Comparison of ENCODE assay signal across 10 cellular contexts in genomic region chr1:44785501-44786137, GRCh38. TPM values are rescaled to one million over a fixed set of nuclear protein-coding genes. Genes with fewer than 3 reads are reported as not detected.
DNase-seq lines count a peak whose midpoint lies in the region; ATAC-seq and TF ChIP-seq lines count a peak whose summit lies in the region.
"Had no signal": no experiment of that assay in that cellular context is flagged by ENCODE, and none has a peak within 500 bp of the region (broad histone marks: within the 10 kb centered on the region; RNA-seq: fewer than 3 reads in every experiment).

No MANE protein-coding gene starts in this region.

- H3K27me3 ChIP-seq in gastroesophageal sphincter: no peaks in the 10 kb centered on the region

- H3K4me3 Mint-ChIP-seq in WTC11: peak overlapping the region; percentile 70

- H3K27ac ChIP-seq in gastroesophageal sphincter: peak overlapping the region in 3 of 4 donors; percentile 33 to 79 (median 73)

- in situ Hi-C loops in GM13977 (cut with MboI; ENCODE audit: low pct_unique_long_range_greater_than_20kb, low sequenced_read_pairs, unreplicated experiment): no loop called here

- peaks cover 12% of the 10 kb centered on the region for H3K27me3 Mint-ChIP-seq in WTC11 (ENCODE audit: low read depth)

- CTCF ChIA-PET in WTC11 (lab: Charles Lee): interaction anchor here (0.6 to 3.7 kb wide), 13 partner anchors 8 to 518 kb away, joined by 3 to 21 read pairs (median 4); partner anchors contain the start of genes BTBD19, DYNLT4, HECTD3 and PLK3

- H3K36me3 ChIP-seq in gastroesophageal sphincter: peaks cover 0 to 14% of the 10 kb centered on the region in 2 donors

- ATAC-seq in WTC11: no peak
- ATAC-seq in gastroesophageal sphincter: no peak
- ATAC-seq in GM18517 (IDR thresholded peaks at IDR 0.05; ENCODE audit: unreplicated experiment): no peak

- DNase-seq in GM13977 (ENCODE audit: low spot score) (peak; percentile 31), WTC11 (ENCODE audit: low spot score) (no peak), skeletal muscle cell (ENCODE audit: low read depth) (no peak), HuH-7.5 (ENCODE audit: low spot score) (no peak), NCI-H510A treated with DMSO at 0.1 percent for 48 hours (lab: John Stamatoyannopoulos, UW) (no peak), NAMALWA (ENCODE audit: low spot score) (no peak)
- DNase-seq: cerebellar nuclear complex, SHP77 treated with DMSO at 0.1 percent for 48 hours had no signal

- TF ChIP-seq CTCF in GM13977 (IDR thresholded peaks at IDR 0.05; ENCODE audit: extremely low read depth, insufficient read depth, missing control alignments) (no peak), WTC11 (IDR thresholded peaks at IDR 0.05) (no peak), gastroesophageal sphincter (IDR thresholded peaks at IDR 0.05) (no peak)

- no peaks in the 10 kb centered on the region; the same call in 1 of the 2 replicates for H3K36me3 Mint-ChIP-seq in WTC11

- H3K4me1 Mint-ChIP-seq in WTC11: peaks cover 32% of the 10 kb centered on the region

- peaks cover 0 to 36% (median 18%) of the 10 kb centered on the region in 3 donors for H3K4me1 ChIP-seq in gastroesophageal sphincter

- no peaks in the 10 kb centered on the region for H3K9me3 Mint-ChIP-seq in WTC11

- POLR2A ChIA-PET in WTC11 (lab: Charles Lee): interaction anchor here (0.8 to 2.7 kb wide), 5 partner anchors 10 to 64 kb away, joined by 3 to 19 read pairs (median 8); partner anchors contain the start of genes PLK3 and RPS8

- H3K4me3 ChIP-seq in gastroesophageal sphincter (peak overlapping the region in 1 of 2 donors; percentile 62), skeletal muscle cell (ENCODE audit: low read depth, low read length) (peak overlapping the region; percentile 45)

- no peak for TF ChIP-seq POLR2A in gastroesophageal sphincter (IDR thresholded peaks at IDR 0.05)

- H3K27ac Mint-ChIP-seq in WTC11: no peak overlapping the region

- 34 to 60% methylated on average over 3 to 11 of the region's 11 CpGs for WGBS in gastroesophageal sphincter (ENCODE audit: low coverage in 1 of 2), 2 donors

- no peak for TF ChIP-seq EP300 in gastroesophageal sphincter (IDR thresholded peaks at IDR 0.05)

- H3K9me3 ChIP-seq in gastroesophageal sphincter: no peaks in the 10 kb centered on the region

TF ChIP-seq in WTC11, 78 proteins besides CTCF, POLR2A, EP300 and RAD21:
- no peak for TF ChIP-seq ZNF317 (CRISPR knock-in tag; IDR thresholded peaks at IDR 0.05; ENCODE audit: borderline replicate concordance, low read depth)

RNA-seq across cellular contexts. Expression of gene BEST4, which starts 2.4 kb away (rescaled TPM):
- total RNA-seq in WTC11 (2021) (1.6 to 1.7 TPM (median 1.6 TPM) in 3 replicates), gastroesophageal sphincter (under 1 TPM in 2 of 4 donors, not detected in 2; 0.15 to 0.31 TPM)

RNA-seq across cellular contexts. Expression of gene RPS8, which starts 10.3 kb away (rescaled TPM):
- 2,343 to 2,726 TPM (median 2,722 TPM) in 3 replicates for total RNA-seq in WTC11 (2021)
- total RNA-seq in gastroesophageal sphincter: 1,000 to 10,000 TPM; 1,157 to 3,010 (median 2,305) TPM

RNA-seq across cellular contexts. Expression of gene PLK3, which starts 14.6 kb away (rescaled TPM):
- 10.1 to 16.4 TPM (median 12.0 TPM) in 3 replicates for total RNA-seq in WTC11 (2021)
- total RNA-seq in gastroesophageal sphincter: 10 to 100 TPM in 3 of 4 donors, 1 to 10 TPM in 1; 9.4 to 31.2 (median 12.0) TPM

RNA-seq across cellular contexts. Expression of gene DYNLT4, which starts 21.5 kb away (rescaled TPM):
- total RNA-seq in WTC11 (2021) (0.31 to 0.62 TPM (median 0.57 TPM) in 3 replicates), gastroesophageal sphincter (1 to 10 TPM in 1 of 4 donors, not detected in 3; 1.4 TPM)

RNA-seq across cellular contexts. Expression of gene BTBD19, which starts 22.7 kb away (rescaled TPM):
- total RNA-seq in WTC11 (2021) (1.7 to 2.0 TPM (median 1.8 TPM) in 3 replicates), gastroesophageal sphincter (10 to 100 TPM in 1 of 4 donors, 1 to 10 TPM in 2, under 1 TPM in 1; 0.22 to 12.1 (median 5.6) TPM)
